9 cellular contexts compared by ENCODE assay signal in genomic region chr1:27491748-27492700, GRCh38. TPM values are rescaled to one million over a fixed set of nuclear protein-coding genes. Genes with fewer than 3 reads are reported as not detected.
A peak's percentile ranks its signal among the peaks of the same experiment; 100 is the strongest.
DNase-seq lines count a peak whose midpoint lies in the region; ATAC-seq and TF ChIP-seq lines count a peak whose summit lies in the region.
"Had no signal": no experiment of that assay in that cellular context is flagged by ENCODE, and none has a peak within 500 bp of the region (broad histone marks: within the 10 kb centered on the region; RNA-seq: fewer than 3 reads in every experiment).

No MANE protein-coding gene starts in this region.

- no peak overlapping the region for H3K4me3 ChIP-seq in vagina

- H3K4me1 ChIP-seq in vagina = peaks cover 35% of the 10 kb centered on the region

- no peaks in the 10 kb centered on the region for H3K9me3 ChIP-seq in vagina

- H3K36me3 ChIP-seq in vagina = no peaks in the 10 kb centered on the region

- no peak for ATAC-seq in Right ventricle myocardium superior (ENCODE audit: poor library complexity)

- intact Hi-C loops in Right ventricle myocardium superior (cut with DNase I) = no loop called here
- intact Hi-C loops in cardiac septum (cut with DNase I) = loop anchor here (2.0 to 5.0 kb wide), 3 partner anchors 33 to 65 kb away; no protein-coding TSS in a partner anchor
- intact Hi-C loops in vagina (cut with DNase I) = no loop called here

- no peak for TF ChIP-seq CTCF in vagina (IDR thresholded peaks at IDR 0.05)

- no peak for TF ChIP-seq POLR2A in vagina (IDR thresholded peaks at IDR 0.05)

- H3K27me3 ChIP-seq in vagina = no peaks in the 10 kb centered on the region

- H3K27ac ChIP-seq in vagina = peak overlapping the region; percentile 100

- DNase-seq in Right ventricle myocardium superior = peak; percentile 72
- DNase-seq in cardiac septum (ENCODE audit: low spot score) = no peak
- peak; percentile 41 for DNase-seq in cerebellar cortex (ENCODE audit: low spot score)
- peak; percentile 29 for DNase-seq in middle frontal gyrus (ENCODE audit: extremely low spot score, low spot score)
- DNase-seq in vagina (ENCODE audit: extremely low spot score in 2 of 2) = no peak
- no peak for DNase-seq in hepatic stellate cell (ENCODE audit: low spot score)
- DNase-seq in NCI-H748 treated with DMSO at 0.1 percent for 48 hours (lab: John Stamatoyannopoulos, UW) = no peak
- DNase-seq in NCI-H1436 treated with DMSO at 0.1 percent for 48 hours (lab: John Stamatoyannopoulos, UW) = no peak
- DNase-seq: stimulated activated CD4-positive, alpha-beta T cell treated with anti-CD3 and anti-CD28 coated beads, Interleukin-1b, Interleukin-23, amount 100 ng/mL, for 48 hours had no signal

RNA-seq across cellular contexts. Expression of gene WASF2, which starts 2.1 kb away (rescaled TPM):
- total RNA-seq in Right ventricle myocardium superior = 49.3 TPM
- total RNA-seq in cardiac septum = 59.3 TPM
- total RNA-seq in vagina = 58.9 TPM

Comparison
In these comparisons a context has a peak if more than half of its experiments do, and no peak if none do; other contexts are left out.
1. DNase-seq: peak in Right ventricle myocardium superior (single experiment), cerebellar cortex (single experiment) and middle frontal gyrus (single experiment); none in cardiac septum (single experiment), vagina (0 of 2), hepatic stellate cell (single experiment), NCI-H748 treated with DMSO at 0.1 percent for 48 hours (single experiment) and NCI-H1436 treated with DMSO at 0.1 percent for 48 hours (single experiment).